ENCODE assay signal across 8 cellular contexts in the genomic region with DNA sequence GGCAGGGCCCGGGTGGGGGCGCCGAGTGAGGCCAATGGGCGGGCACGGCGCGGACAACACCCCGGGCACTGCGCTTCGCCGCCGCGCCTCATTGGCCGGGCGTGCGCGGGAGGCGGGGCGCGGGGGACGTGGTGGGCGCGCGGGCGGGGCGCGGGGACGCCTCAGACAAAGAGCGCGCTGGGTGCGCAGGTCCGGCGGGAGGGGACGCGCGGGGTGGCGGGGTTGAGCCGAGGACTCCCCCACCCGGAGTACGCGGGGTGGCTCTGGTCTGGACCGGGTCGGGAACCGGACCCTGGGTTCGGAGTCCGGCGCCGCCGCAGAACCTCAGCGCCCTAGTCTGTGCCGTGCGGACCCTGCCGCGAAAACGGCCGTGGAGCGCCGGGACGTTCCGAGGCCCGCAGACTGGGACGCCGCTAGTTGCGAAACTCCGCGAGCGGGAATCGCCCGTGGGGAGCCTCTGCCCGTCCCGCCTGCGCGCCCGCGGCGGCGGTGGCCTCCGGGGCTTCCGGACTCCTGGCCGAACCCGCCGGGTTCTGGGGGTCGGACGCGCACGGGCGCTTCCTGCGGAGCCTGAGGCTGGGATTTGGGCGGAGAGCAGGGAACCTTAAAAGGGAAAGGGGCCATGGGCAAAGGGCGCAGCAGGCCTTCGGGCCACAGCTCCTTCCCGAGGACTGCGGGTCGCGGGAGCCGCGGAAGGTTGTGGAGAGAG. TPM values are rescaled to one million over a fixed set of nuclear protein-coding genes. Genes with fewer than 3 reads are reported as not detected.
A peak's percentile ranks its signal among the peaks of the same experiment; 100 is the strongest.
DNase-seq lines count a peak whose midpoint lies in the region; ATAC-seq and TF ChIP-seq lines count a peak whose summit lies in the region.

No MANE protein-coding gene starts in this region.

- peak overlapping the region; percentile 81 to 91 (median 89) for H3K4me3 Mint-ChIP-seq in IgD-negative memory B cell
- H3K4me3 Mint-ChIP-seq in activated T-helper 1 cell treated with anti-CD3 and anti-CD28 coated beads, Interleukin-12 subunit alpha, Interleukin-12 subunit beta, Interleukin-2, Interleukin-4 antibody, amounts not matched to agents 30 ng/mL and 10 ng/mL and 1 ng/mL, durations not matched to agents 14 hours and 24 hours and 36 hours = peak overlapping the region; percentile 64
- peak overlapping the region; percentile 76 to 94 (median 88) for H3K4me3 Mint-ChIP-seq in naive B cell

- H3K27ac Mint-ChIP-seq in IgD-negative memory B cell (no peak overlapping the region), naive B cell (peak overlapping the region in 1 of 6 donors; percentile 82)
- no peak overlapping the region for H3K27ac Mint-ChIP-seq in activated T-helper 1 cell treated with anti-CD3 and anti-CD28 coated beads, Interleukin-12 subunit alpha, Interleukin-12 subunit beta, Interleukin-2, Interleukin-4 antibody, amounts not matched to agents 30 ng/mL and 10 ng/mL and 1 ng/mL, durations not matched to agents 14 hours and 24 hours and 36 hours

- H3K27me3 Mint-ChIP-seq in IgD-negative memory B cell = peaks cover 2% of the 10 kb centered on the region
- H3K27me3 Mint-ChIP-seq in activated T-helper 1 cell treated with anti-CD3 and anti-CD28 coated beads, Interleukin-12 subunit alpha, Interleukin-12 subunit beta, Interleukin-2, Interleukin-4 antibody, amounts not matched to agents 30 ng/mL and 10 ng/mL and 1 ng/mL, durations not matched to agents 14 hours and 24 hours and 36 hours (ENCODE audit: insufficient read depth) = peaks cover 24% of the 10 kb centered on the region
- no peaks in the 10 kb centered on the region for H3K27me3 Mint-ChIP-seq in naive B cell

- peak; percentile 84 for ATAC-seq in GM21576 (IDR thresholded peaks at IDR 0.05; ENCODE audit: unreplicated experiment)
- peak; percentile 84 to 87 for ATAC-seq in naive B cell (ENCODE audit: low read depth in 2 of 2)

- intact Hi-C loops in activated T-helper 1 cell treated with anti-CD3 and anti-CD28 coated beads, Interleukin-12 subunit alpha, Interleukin-12 subunit beta, Interleukin-2, Interleukin-4 antibody, amounts not matched to agents 30 ng/mL and 10 ng/mL and 1 ng/mL, durations not matched to agents 14 hours and 24 hours and 36 hours (cut with micrococcal nuclease) = loop anchor here (1.0 kb wide), 1 partner anchor 12 kb away; no protein-coding TSS in a partner anchor

- H3K36me3 Mint-ChIP-seq in IgD-negative memory B cell (peaks cover 2% of the 10 kb centered on the region), naive B cell (no peaks in the 10 kb centered on the region)
- no peaks in the 10 kb centered on the region for H3K36me3 Mint-ChIP-seq in activated T-helper 1 cell treated with anti-CD3 and anti-CD28 coated beads, Interleukin-12 subunit alpha, Interleukin-12 subunit beta, Interleukin-2, Interleukin-4 antibody, amounts not matched to agents 30 ng/mL and 10 ng/mL and 1 ng/mL, durations not matched to agents 14 hours and 24 hours and 36 hours (ENCODE audit: low read depth)

- DNase-seq in DMS153 (lab: John Stamatoyannopoulos, UW) (peak; percentile 38), fibroblast of gingiva (ENCODE audit: low read depth) (peak; percentile 85), naive B cell (peak; percentile 83)
- DNase-seq in activated T-helper 1 cell treated with anti-CD3 and anti-CD28 coated beads, Interleukin-12 subunit alpha, Interleukin-12 subunit beta, Interleukin-2, Interleukin-4 antibody, amounts not matched to agents 30 ng/mL and 10 ng/mL and 1 ng/mL, durations not matched to agents 14 hours and 24 hours and 36 hours (ENCODE audit: low spot score) = peak; percentile 68
- peak; percentile 37 to 81 for DNase-seq in stimulated activated CD8-positive, alpha-beta memory T cell treated with anti-CD3 and anti-CD28 coated beads, Interleukin-7, amount 100 ng/mL, for 4 hours (ENCODE audit: low read depth in 2 of 2)

- H3K4me1 Mint-ChIP-seq in IgD-negative memory B cell (peaks cover 4 to 10% (median 9%) of the 10 kb centered on the region in 3 donors), naive B cell (peaks cover 25 to 53% (median 45%) of the 10 kb centered on the region in 3 donors)
- peaks cover 22% of the 10 kb centered on the region for H3K4me1 Mint-ChIP-seq in activated T-helper 1 cell treated with anti-CD3 and anti-CD28 coated beads, Interleukin-12 subunit alpha, Interleukin-12 subunit beta, Interleukin-2, Interleukin-4 antibody, amounts not matched to agents 30 ng/mL and 10 ng/mL and 1 ng/mL, durations not matched to agents 14 hours and 24 hours and 36 hours (ENCODE audit: low read depth)

- H3K9me3 Mint-ChIP-seq in IgD-negative memory B cell = no peaks in the 10 kb centered on the region
- no peaks in the 10 kb centered on the region for H3K9me3 Mint-ChIP-seq in activated T-helper 1 cell treated with anti-CD3 and anti-CD28 coated beads, Interleukin-12 subunit alpha, Interleukin-12 subunit beta, Interleukin-2, Interleukin-4 antibody, amounts not matched to agents 30 ng/mL and 10 ng/mL and 1 ng/mL, durations not matched to agents 14 hours and 24 hours and 36 hours
- H3K9me3 Mint-ChIP-seq in naive B cell = no peaks in the 10 kb centered on the region

TF ChIP-seq in PFSK-1, 5 proteins besides CTCF, POLR2A, EP300 and RAD21:
- peak; percentile 5 for TF ChIP-seq FOXP2 (optimal IDR thresholded peaks at IDR 0.05; ENCODE audit: borderline replicate concordance, extremely low read depth, extremely low read length, insufficient read depth)
- no peak for TF ChIP-seq TAF1 (IDR thresholded peaks at IDR 0.05; ENCODE audit: borderline replicate concordance, insufficient read depth, low read length)

RNA-seq across cellular contexts. Expression of gene SLC25A29, which starts 0.4 kb away (rescaled TPM):
- polyA plus RNA-seq in IgD-negative memory B cell = 3.4 TPM
- 45.0 TPM for polyA plus RNA-seq in PFSK-1 (2012; ENCODE audit: insufficient read length, low read depth)
- 15.9 and 19.1 TPM in 2 replicates for total RNA-seq in activated T-helper 1 cell treated with anti-CD3 and anti-CD28 coated beads, Interleukin-12 subunit alpha, Interleukin-12 subunit beta, Interleukin-2, Interleukin-4 antibody, amounts not matched to agents 30 ng/mL and 10 ng/mL and 1 ng/mL, durations not matched to agents 14 hours and 24 hours and 36 hours
- polyA plus RNA-seq in naive B cell (ENCODE audit: low read depth in 6 of 6) = 10 to 100 TPM in 1 of 6 donors, 1 to 10 TPM in 5; 1.8 to 13.3 (median 3.3) TPM

RNA-seq across cellular contexts. Expression of gene SLC25A47, which starts 16.5 kb away (rescaled TPM):
- polyA plus RNA-seq in IgD-negative memory B cell (not detected), naive B cell (ENCODE audit: low read depth in 6 of 6) (not detected)
- polyA plus RNA-seq in PFSK-1 (2012; ENCODE audit: insufficient read length, low read depth) = not detected
- total RNA-seq in activated T-helper 1 cell treated with anti-CD3 and anti-CD28 coated beads, Interleukin-12 subunit alpha, Interleukin-12 subunit beta, Interleukin-2, Interleukin-4 antibody, amounts not matched to agents 30 ng/mL and 10 ng/mL and 1 ng/mL, durations not matched to agents 14 hours and 24 hours and 36 hours = not detected in 2 replicates

Comparison
In these comparisons a context has a peak if more than half of its experiments do, and no peak if none do; other contexts are left out.
1. Peak in every context shown above with its lines: DNase-seq and ATAC-seq.